ENCODE assay signal across 3 cellular contexts in the genomic region with DNA sequence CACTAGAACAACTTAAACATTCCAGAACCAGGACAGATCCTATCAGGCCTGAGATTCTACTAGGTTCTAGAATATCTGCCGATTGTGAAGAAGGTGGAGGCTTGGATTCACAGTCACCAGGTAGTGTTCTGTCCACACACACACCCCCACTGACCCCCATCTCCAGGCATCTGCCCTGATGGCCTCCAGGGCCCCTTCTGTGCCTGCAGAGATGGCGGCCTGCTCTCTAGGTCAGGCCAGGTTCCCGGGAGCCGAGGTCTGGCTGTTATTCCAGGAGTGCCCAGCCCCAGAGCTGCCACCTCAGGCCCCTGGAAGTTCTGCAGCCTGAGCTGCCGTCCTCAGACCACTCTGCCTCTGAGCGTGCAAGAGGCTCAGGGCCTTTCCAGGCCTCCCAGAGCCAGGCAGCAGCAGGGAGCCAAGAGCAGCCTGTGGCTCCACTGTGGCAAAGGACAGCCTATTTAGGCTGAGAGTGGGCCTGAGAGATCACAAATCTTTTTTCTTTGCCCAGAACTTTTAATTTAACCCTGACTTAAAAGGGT.
TF ChIP-seq lines count a peak whose summit lies in the region.

No MANE protein-coding gene starts in this region.

TF ChIP-seq in SK-N-SH, 30 proteins besides CTCF, POLR2A, EP300 and RAD21:
- no peak for TF ChIP-seq FOXM1 (IDR thresholded peaks at IDR 0.05; ENCODE audit: low read depth)
- no peak for TF ChIP-seq TCF12 (IDR thresholded peaks at IDR 0.05)
- TF ChIP-seq, protein P1, sequence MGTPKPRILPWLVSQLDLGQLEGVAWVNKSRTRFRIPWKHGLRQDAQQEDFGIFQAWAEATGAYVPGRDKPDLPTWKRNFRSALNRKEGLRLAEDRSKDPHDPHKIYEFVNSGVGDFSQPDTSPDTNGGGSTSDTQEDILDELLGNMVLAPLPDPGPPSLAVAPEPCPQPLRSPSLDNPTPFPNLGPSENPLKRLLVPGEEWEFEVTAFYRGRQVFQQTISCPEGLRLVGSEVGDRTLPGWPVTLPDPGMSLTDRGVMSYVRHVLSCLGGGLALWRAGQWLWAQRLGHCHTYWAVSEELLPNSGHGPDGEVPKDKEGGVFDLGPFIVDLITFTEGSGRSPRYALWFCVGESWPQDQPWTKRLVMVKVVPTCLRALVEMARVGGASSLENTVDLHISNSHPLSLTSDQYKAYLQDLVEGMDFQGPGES (IDR thresholded peaks at IDR 0.05; ENCODE audit: low read depth, low read length) = no peak
- TF ChIP-seq MXI1 (IDR thresholded peaks at IDR 0.05; ENCODE audit: low read depth, low read length) = no peak
- no peak for TF ChIP-seq RCOR1 (IDR thresholded peaks at IDR 0.05; ENCODE audit: low read length)

TF ChIP-seq in SK-N-SH treated with all-trans-retinoic acid at 6 μM for 48 hours, 23 proteins besides CTCF, POLR2A, EP300 and RAD21:
- TF ChIP-seq, protein P2, sequence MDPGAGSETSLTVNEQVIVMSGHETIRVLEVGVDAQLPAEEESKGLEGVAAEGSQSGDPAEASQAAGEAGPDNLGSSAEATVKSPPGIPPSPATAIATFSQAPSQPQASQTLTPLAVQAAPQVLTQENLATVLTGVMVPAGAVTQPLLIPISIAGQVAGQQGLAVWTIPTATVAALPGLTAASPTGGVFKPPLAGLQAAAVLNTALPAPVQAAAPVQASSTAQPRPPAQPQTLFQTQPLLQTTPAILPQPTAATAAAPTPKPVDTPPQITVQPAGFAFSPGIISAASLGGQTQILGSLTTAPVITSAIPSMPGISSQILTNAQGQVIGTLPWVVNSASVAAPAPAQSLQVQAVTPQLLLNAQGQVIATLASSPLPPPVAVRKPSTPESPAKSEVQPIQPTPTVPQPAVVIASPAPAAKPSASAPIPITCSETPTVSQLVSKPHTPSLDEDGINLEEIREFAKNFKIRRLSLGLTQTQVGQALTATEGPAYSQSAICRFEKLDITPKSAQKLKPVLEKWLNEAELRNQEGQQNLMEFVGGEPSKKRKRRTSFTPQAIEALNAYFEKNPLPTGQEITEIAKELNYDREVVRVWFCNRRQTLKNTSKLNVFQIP (CRISPR knock-in tag; IDR thresholded peaks at IDR 0.05; ENCODE audit: borderline replicate concordance, low read depth) = no peak
- no peak for TF ChIP-seq ZC3H10 (CRISPR knock-in tag; IDR thresholded peaks at IDR 0.05)
- TF ChIP-seq ZFP3 (CRISPR knock-in tag; IDR thresholded peaks at IDR 0.05) = no peak
- no peak for TF ChIP-seq CSDC2 (CRISPR knock-in tag; IDR thresholded peaks at IDR 0.05)
- TF ChIP-seq ISL1 (CRISPR knock-in tag; IDR thresholded peaks at IDR 0.05) = no peak
- TF ChIP-seq, protein P3, sequence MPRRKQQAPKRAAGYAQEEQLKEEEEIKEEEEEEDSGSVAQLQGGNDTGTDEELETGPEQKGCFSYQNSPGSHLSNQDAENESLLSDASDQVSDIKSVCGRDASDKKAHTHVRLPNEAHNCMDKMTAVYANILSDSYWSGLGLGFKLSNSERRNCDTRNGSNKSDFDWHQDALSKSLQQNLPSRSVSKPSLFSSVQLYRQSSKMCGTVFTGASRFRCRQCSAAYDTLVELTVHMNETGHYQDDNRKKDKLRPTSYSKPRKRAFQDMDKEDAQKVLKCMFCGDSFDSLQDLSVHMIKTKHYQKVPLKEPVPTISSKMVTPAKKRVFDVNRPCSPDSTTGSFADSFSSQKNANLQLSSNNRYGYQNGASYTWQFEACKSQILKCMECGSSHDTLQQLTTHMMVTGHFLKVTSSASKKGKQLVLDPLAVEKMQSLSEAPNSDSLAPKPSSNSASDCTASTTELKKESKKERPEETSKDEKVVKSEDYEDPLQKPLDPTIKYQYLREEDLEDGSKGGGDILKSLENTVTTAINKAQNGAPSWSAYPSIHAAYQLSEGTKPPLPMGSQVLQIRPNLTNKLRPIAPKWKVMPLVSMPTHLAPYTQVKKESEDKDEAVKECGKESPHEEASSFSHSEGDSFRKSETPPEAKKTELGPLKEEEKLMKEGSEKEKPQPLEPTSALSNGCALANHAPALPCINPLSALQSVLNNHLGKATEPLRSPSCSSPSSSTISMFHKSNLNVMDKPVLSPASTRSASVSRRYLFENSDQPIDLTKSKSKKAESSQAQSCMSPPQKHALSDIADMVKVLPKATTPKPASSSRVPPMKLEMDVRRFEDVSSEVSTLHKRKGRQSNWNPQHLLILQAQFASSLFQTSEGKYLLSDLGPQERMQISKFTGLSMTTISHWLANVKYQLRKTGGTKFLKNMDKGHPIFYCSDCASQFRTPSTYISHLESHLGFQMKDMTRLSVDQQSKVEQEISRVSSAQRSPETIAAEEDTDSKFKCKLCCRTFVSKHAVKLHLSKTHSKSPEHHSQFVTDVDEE (CRISPR knock-in tag; IDR thresholded peaks at IDR 0.05) = no peak
- no peak for TF ChIP-seq ZFP30 (CRISPR knock-in tag; IDR thresholded peaks at IDR 0.05)
- TF ChIP-seq SNAI2 (CRISPR knock-in tag; IDR thresholded peaks at IDR 0.05) = no peak
- no peak for TF ChIP-seq ARNTL (CRISPR knock-in tag; IDR thresholded peaks at IDR 0.05; ENCODE audit: borderline replicate concordance, low read depth)
- TF ChIP-seq ZNF8 (CRISPR knock-in tag; IDR thresholded peaks at IDR 0.05) = no peak
- no peak for TF ChIP-seq TCF4 (CRISPR knock-in tag; IDR thresholded peaks at IDR 0.05; ENCODE audit: borderline replicate concordance)
- TF ChIP-seq, protein P4, sequence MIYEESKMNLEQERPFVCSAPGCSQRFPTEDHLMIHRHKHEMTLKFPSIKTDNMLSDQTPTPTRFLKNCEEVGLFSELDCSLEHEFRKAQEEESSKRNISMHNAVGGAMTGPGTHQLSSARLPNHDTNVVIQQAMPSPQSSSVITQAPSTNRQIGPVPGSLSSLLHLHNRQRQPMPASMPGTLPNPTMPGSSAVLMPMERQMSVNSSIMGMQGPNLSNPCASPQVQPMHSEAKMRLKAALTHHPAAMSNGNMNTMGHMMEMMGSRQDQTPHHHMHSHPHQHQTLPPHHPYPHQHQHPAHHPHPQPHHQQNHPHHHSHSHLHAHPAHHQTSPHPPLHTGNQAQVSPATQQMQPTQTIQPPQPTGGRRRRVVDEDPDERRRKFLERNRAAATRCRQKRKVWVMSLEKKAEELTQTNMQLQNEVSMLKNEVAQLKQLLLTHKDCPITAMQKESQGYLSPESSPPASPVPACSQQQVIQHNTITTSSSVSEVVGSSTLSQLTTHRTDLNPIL (CRISPR knock-in tag; IDR thresholded peaks at IDR 0.05; ENCODE audit: low read depth) = no peak
- TF ChIP-seq OSR1 (CRISPR knock-in tag; IDR thresholded peaks at IDR 0.05) = no peak

TF ChIP-seq in WTC11, 78 proteins besides CTCF, POLR2A, EP300 and RAD21:
- TF ChIP-seq, protein P5, sequence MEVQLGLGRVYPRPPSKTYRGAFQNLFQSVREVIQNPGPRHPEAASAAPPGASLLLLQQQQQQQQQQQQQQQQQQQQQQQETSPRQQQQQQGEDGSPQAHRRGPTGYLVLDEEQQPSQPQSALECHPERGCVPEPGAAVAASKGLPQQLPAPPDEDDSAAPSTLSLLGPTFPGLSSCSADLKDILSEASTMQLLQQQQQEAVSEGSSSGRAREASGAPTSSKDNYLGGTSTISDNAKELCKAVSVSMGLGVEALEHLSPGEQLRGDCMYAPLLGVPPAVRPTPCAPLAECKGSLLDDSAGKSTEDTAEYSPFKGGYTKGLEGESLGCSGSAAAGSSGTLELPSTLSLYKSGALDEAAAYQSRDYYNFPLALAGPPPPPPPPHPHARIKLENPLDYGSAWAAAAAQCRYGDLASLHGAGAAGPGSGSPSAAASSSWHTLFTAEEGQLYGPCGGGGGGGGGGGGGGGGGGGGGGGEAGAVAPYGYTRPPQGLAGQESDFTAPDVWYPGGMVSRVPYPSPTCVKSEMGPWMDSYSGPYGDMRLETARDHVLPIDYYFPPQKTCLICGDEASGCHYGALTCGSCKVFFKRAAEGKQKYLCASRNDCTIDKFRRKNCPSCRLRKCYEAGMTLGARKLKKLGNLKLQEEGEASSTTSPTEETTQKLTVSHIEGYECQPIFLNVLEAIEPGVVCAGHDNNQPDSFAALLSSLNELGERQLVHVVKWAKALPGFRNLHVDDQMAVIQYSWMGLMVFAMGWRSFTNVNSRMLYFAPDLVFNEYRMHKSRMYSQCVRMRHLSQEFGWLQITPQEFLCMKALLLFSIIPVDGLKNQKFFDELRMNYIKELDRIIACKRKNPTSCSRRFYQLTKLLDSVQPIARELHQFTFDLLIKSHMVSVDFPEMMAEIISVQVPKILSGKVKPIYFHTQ (CRISPR knock-in tag; IDR thresholded peaks at IDR 0.05) = no peak
- no peak for TF ChIP-seq FOXK1 (CRISPR knock-in tag; IDR thresholded peaks at IDR 0.05)
- TF ChIP-seq, protein P6, sequence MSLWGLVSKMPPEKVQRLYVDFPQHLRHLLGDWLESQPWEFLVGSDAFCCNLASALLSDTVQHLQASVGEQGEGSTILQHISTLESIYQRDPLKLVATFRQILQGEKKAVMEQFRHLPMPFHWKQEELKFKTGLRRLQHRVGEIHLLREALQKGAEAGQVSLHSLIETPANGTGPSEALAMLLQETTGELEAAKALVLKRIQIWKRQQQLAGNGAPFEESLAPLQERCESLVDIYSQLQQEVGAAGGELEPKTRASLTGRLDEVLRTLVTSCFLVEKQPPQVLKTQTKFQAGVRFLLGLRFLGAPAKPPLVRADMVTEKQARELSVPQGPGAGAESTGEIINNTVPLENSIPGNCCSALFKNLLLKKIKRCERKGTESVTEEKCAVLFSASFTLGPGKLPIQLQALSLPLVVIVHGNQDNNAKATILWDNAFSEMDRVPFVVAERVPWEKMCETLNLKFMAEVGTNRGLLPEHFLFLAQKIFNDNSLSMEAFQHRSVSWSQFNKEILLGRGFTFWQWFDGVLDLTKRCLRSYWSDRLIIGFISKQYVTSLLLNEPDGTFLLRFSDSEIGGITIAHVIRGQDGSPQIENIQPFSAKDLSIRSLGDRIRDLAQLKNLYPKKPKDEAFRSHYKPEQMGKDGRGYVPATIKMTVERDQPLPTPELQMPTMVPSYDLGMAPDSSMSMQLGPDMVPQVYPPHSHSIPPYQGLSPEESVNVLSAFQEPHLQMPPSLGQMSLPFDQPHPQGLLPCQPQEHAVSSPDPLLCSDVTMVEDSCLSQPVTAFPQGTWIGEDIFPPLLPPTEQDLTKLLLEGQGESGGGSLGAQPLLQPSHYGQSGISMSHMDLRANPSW (CRISPR knock-in tag; conservative IDR thresholded peaks at IDR 0.05; ENCODE audit: low read depth) = no peak
- no peak for TF ChIP-seq JUN (CRISPR knock-in tag; IDR thresholded peaks at IDR 0.05)
- TF ChIP-seq, protein P7, sequence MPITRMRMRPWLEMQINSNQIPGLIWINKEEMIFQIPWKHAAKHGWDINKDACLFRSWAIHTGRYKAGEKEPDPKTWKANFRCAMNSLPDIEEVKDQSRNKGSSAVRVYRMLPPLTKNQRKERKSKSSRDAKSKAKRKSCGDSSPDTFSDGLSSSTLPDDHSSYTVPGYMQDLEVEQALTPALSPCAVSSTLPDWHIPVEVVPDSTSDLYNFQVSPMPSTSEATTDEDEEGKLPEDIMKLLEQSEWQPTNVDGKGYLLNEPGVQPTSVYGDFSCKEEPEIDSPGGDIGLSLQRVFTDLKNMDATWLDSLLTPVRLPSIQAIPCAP (CRISPR knock-in tag; IDR thresholded peaks at IDR 0.05) = no peak
- TF ChIP-seq ZNF138 (CRISPR knock-in tag; conservative IDR thresholded peaks at IDR 0.05) = no peak
- no peak for TF ChIP-seq NFE2L1 (CRISPR knock-in tag; IDR thresholded peaks at IDR 0.05)
- TF ChIP-seq, protein P8, sequence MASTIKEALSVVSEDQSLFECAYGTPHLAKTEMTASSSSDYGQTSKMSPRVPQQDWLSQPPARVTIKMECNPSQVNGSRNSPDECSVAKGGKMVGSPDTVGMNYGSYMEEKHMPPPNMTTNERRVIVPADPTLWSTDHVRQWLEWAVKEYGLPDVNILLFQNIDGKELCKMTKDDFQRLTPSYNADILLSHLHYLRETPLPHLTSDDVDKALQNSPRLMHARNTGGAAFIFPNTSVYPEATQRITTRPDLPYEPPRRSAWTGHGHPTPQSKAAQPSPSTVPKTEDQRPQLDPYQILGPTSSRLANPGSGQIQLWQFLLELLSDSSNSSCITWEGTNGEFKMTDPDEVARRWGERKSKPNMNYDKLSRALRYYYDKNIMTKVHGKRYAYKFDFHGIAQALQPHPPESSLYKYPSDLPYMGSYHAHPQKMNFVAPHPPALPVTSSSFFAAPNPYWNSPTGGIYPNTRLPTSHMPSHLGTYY (CRISPR knock-in tag; IDR thresholded peaks at IDR 0.05) = no peak
- no peak for TF ChIP-seq OVOL2 (CRISPR knock-in tag; IDR thresholded peaks at IDR 0.05; ENCODE audit: borderline replicate concordance)
- TF ChIP-seq SMAD4 (CRISPR knock-in tag; IDR thresholded peaks at IDR 0.05) = no peak
- TF ChIP-seq ATF1 (CRISPR knock-in tag; IDR thresholded peaks at IDR 0.05) = no peak
- TF ChIP-seq NFATC4 (CRISPR knock-in tag; IDR thresholded peaks at IDR 0.05) = no peak
- no peak for TF ChIP-seq ZNF263 (CRISPR knock-in tag; IDR thresholded peaks at IDR 0.05; ENCODE audit: low read depth)
- TF ChIP-seq, protein P9, sequence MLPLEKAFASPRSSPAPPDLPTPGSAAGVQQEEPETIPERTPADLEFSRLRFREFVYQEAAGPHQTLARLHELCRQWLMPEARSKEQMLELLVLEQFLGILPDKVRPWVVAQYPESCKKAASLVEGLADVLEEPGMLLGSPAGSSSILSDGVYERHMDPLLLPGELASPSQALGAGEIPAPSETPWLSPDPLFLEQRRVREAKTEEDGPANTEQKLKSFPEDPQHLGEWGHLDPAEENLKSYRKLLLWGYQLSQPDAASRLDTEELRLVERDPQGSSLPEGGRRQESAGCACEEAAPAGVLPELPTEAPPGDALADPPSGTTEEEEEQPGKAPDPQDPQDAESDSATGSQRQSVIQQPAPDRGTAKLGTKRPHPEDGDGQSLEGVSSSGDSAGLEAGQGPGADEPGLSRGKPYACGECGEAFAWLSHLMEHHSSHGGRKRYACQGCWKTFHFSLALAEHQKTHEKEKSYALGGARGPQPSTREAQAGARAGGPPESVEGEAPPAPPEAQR (CRISPR knock-in tag; IDR thresholded peaks at IDR 0.05) = no peak
- no peak for TF ChIP-seq ZNF423 (CRISPR knock-in tag; IDR thresholded peaks at IDR 0.05)
- TF ChIP-seq ZNF219 (CRISPR knock-in tag; IDR thresholded peaks at IDR 0.05; ENCODE audit: borderline replicate concordance) = no peak
